8 cellular contexts compared by ENCODE assay signal in genomic region chr4:153344131-153345010, GRCh38. TPM values are rescaled to one million over a fixed set of nuclear protein-coding genes. Genes with fewer than 3 reads are reported as not detected.
DNase-seq lines count a peak whose midpoint lies in the region; ATAC-seq and FAIRE-seq lines count a peak whose summit lies in the region.

MND1 (plus strand) TSS chr4:153344688; CDS start chr4:153344738, 50 bp downstream.

- ATAC-seq in GM21367 (IDR thresholded peaks at IDR 0.05; ENCODE audit: unreplicated experiment): peak; percentile 76

- H3K27me3 ChIP-seq in NT2/D1 (ENCODE audit: insufficient read depth, insufficient read length) (no peaks in the 10 kb centered on the region), endocrine pancreas (ENCODE audit: control insufficient read depth, insufficient read depth, low read length) (no peaks in the 10 kb centered on the region)

- peak within 1 kb of the TSS; percentile 92 for H3K9ac ChIP-seq in NT2/D1 (ENCODE audit: insufficient read length, low read depth)
- H3K9ac ChIP-seq in endocrine pancreas (ENCODE audit: control insufficient read depth, insufficient read depth, low read length): peak within 1 kb of the TSS; percentile 48

- H3K4me1 ChIP-seq in NT2/D1 (ENCODE audit: insufficient read depth, insufficient read length) (no peaks in the 10 kb centered on the region), endocrine pancreas (ENCODE audit: control insufficient read depth, insufficient read depth, low read length) (no peaks in the 10 kb centered on the region)

- H3K9me3 ChIP-seq in NT2/D1 (ENCODE audit: insufficient read depth, low read length) (no peaks in the 10 kb centered on the region), endocrine pancreas (ENCODE audit: control insufficient read depth, low read length) (no peaks in the 10 kb centered on the region)

- DNase-seq in D341Med (ENCODE audit: low spot score) (peak; percentile 97), HTR-8/SVneo (ENCODE audit: insufficient read length, low spot score) (peak; percentile 79), NT2/D1 (ENCODE audit: low read depth, low spot score) (peak; percentile 84), mesenteric fat pad (ENCODE audit: low spot score) (peak; percentile 95)
- DNase-seq in activated CD8-positive, alpha-beta memory T cell treated with anti-CD3 and anti-CD28 coated beads for 48 hours (ENCODE audit: low read depth in 2 of 3, low spot score in 2 of 3): peak; percentile 81 to 89 (median 87)
- DNase-seq in stimulated activated CD8-positive, alpha-beta memory T cell treated with anti-CD3 and anti-CD28 coated beads, Interleukin-15, amount 100 ng/mL, for 24 hours (ENCODE audit: low read depth): peak; percentile 83

- peak; percentile 83 for FAIRE-seq in HTR-8/SVneo (lab: Jason Lieb, UNC)

- H3K4me3 ChIP-seq in NT2/D1 (ENCODE audit: insufficient read length, low read depth): peak within 1 kb of the TSS; percentile 70
- peak within 1 kb of the TSS; percentile 74 for H3K4me3 ChIP-seq in endocrine pancreas (ENCODE audit: control insufficient read depth, insufficient read depth, low read length)

- H3K36me3 ChIP-seq in NT2/D1 (ENCODE audit: insufficient read depth, insufficient read length, low read length) (peaks cover 4% of the 10 kb centered on the region), endocrine pancreas (ENCODE audit: control insufficient read depth, insufficient read depth, low read length) (no peaks in the 10 kb centered on the region)

RNA-seq across cellular contexts. Expression of gene MND1, which starts in this region (rescaled TPM):
- total RNA-seq in mesenteric fat pad: not detected

Comparison
In these comparisons a context has a peak if more than half of its experiments do, and no peak if none do; other contexts are left out.
1. Peak in every context shown above with its lines: DNase-seq, ATAC-seq and H3K4me3 ChIP-seq.
2. Peak in DNase-seq in mesenteric fat pad; RNA of the gene not detected or under 1 TPM.